Comparison of ENCODE assay signal across 8 cellular contexts in the genomic region with DNA sequence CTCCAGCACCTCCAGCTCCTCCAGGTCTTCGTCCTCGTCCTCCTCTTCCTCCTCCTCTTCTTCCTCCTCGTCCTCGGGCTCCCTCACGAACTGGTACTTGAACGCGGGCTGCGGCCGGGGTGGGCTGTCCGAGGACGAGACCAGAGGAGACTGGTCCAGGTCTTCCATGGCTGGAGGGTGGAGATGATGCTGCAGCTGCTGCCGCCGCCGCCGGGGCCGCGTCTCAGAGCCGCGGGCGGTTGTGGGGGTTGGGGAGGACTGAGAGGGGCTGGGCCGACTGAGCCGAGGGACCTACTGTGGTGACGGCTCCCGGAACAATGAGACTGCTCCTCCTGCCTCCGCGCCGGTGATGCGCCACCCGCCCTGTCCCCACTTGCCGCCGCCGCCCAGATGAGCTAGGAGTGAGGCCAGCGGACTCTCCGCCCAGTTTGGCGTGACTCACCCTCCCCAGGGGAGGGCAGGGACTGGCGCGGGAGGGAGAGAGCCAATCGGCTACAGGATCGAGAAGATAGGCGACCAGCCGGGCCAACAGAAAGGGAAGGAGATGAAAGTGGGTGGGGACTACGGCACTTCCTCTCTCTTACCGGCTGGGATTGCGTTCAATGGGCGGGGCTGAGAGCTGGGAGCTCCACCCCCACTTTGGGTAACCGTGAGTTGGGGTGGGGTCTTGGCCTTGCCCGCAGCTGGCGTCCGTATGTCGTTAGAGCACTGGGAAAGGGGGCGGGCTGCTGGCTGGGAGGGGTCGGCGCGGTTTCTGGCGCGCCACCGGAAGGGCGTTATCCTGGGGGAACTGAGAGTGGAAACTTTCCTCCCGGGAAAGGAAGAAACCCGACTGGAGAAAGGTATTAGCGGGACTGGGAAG. TPM values are rescaled to one million over a fixed set of nuclear protein-coding genes. Genes with fewer than 3 reads are reported as not detected.
A peak's percentile ranks its signal among the peaks of the same experiment; 100 is the strongest.
DNase-seq lines count a peak whose midpoint lies in the region; ATAC-seq, FAIRE-seq and TF ChIP-seq lines count a peak whose summit lies in the region.

A gene with protein sequence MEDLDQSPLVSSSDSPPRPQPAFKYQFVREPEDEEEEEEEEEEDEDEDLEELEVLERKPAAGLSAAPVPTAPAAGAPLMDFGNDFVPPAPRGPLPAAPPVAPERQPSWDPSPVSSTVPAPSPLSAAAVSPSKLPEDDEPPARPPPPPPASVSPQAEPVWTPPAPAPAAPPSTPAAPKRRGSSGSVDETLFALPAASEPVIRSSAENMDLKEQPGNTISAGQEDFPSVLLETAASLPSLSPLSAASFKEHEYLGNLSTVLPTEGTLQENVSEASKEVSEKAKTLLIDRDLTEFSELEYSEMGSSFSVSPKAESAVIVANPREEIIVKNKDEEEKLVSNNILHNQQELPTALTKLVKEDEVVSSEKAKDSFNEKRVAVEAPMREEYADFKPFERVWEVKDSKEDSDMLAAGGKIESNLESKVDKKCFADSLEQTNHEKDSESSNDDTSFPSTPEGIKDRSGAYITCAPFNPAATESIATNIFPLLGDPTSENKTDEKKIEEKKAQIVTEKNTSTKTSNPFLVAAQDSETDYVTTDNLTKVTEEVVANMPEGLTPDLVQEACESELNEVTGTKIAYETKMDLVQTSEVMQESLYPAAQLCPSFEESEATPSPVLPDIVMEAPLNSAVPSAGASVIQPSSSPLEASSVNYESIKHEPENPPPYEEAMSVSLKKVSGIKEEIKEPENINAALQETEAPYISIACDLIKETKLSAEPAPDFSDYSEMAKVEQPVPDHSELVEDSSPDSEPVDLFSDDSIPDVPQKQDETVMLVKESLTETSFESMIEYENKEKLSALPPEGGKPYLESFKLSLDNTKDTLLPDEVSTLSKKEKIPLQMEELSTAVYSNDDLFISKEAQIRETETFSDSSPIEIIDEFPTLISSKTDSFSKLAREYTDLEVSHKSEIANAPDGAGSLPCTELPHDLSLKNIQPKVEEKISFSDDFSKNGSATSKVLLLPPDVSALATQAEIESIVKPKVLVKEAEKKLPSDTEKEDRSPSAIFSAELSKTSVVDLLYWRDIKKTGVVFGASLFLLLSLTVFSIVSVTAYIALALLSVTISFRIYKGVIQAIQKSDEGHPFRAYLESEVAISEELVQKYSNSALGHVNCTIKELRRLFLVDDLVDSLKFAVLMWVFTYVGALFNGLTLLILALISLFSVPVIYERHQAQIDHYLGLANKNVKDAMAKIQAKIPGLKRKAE (minus strand): TSS at position 319 of the 862 bp plus-strand sequence. CDS start 151 bp downstream, at position 168.

- FAIRE-seq in endometrium (lab: Jason Lieb, UNC) = peak; percentile 95

- H3K4me3 ChIP-seq in HUES64 (ENCODE audit: low read length) (peak within 1 kb of the TSS; percentile 100), OCI-LY1 (ENCODE audit: low read depth, low read length, poor library complexity, severe bottlenecking) (peak within 1 kb of the TSS; percentile 75), mesodermal cell (ENCODE audit: extremely low read depth, insufficient read depth, low read length, poor library complexity, severe bottlenecking) (peak within 1 kb of the TSS; percentile 96)

- H3K9ac ChIP-seq in HUES64 (ENCODE audit: low read depth, low read length) = peak within 1 kb of the TSS; percentile 99
- peak within 1 kb of the TSS; percentile 78 for H3K9ac ChIP-seq in OCI-LY1 (ENCODE audit: low read length)

- H3K4me1 ChIP-seq in HUES64 (ENCODE audit: insufficient read depth, low read length) = peaks cover 43% of the 10 kb centered on the region
- peaks cover 74% of the 10 kb centered on the region for H3K4me1 ChIP-seq in OCI-LY1 (ENCODE audit: insufficient read depth, low read length, severe bottlenecking)
- H3K4me1 ChIP-seq in mesodermal cell (ENCODE audit: control insufficient read depth, insufficient read depth, low read length, poor library complexity, severe bottlenecking) = peaks cover 14% of the 10 kb centered on the region

- no peaks in the 10 kb centered on the region for H3K9me3 ChIP-seq in HUES64 (ENCODE audit: insufficient read depth, low read depth, low read length)
- H3K9me3 ChIP-seq in OCI-LY1 (ENCODE audit: low read length) = no peaks in the 10 kb centered on the region
- no peaks in the 10 kb centered on the region for H3K9me3 ChIP-seq in mesodermal cell (ENCODE audit: control insufficient read depth, low read length)

- peak within 1 kb of the TSS; percentile 97 for H3K4me2 ChIP-seq in OCI-LY1 (ENCODE audit: low read length)

- peak within 1 kb of the TSS; percentile 72; the same call in 1 of the 2 replicates for H2AFZ ChIP-seq in OCI-LY1 (ENCODE audit: low read length)

- H3K27ac ChIP-seq in HUES64 (ENCODE audit: low read depth, low read length) (peak within 1 kb of the TSS; percentile 98), OCI-LY1 (ENCODE audit: low read depth, low read length, poor library complexity, severe bottlenecking) (peak within 1 kb of the TSS; percentile 91), mesodermal cell (ENCODE audit: low read depth, low read length, severe bottlenecking) (peak within 1 kb of the TSS; percentile 99)

- H3F3A ChIP-seq in OCI-LY1 (ENCODE audit: insufficient read depth, low read length) = 0 out of 2 replicates have a peak, but pooled peaks cover 5% of the 10 kb centered on the region

- WGBS in HUES64 = under 1% methylated on average over 60 of the region's 61 CpGs
- WGBS in mesodermal cell (ENCODE audit: insufficient coverage in 2 of 2), 2 experiments = 0% methylated on average over 19 to 43 of the region's 61 CpGs

- H4K20me1 ChIP-seq in OCI-LY1 (ENCODE audit: insufficient read depth, low read length) = no peaks in the 10 kb centered on the region

- DNase-seq in D341Med (ENCODE audit: low spot score) = peak; percentile 90
- DNase-seq in activated CD8-positive, alpha-beta memory T cell treated with anti-CD3 and anti-CD28 coated beads, Interleukin-2, amount 50 U/mL, for 4 hours = peak; percentile 99
- peak; percentile 99 for DNase-seq in stimulated activated CD8-positive, alpha-beta memory T cell treated with anti-CD3 and anti-CD28 coated beads, Interleukin-15, amount 100 ng/mL, for 4 hours (ENCODE audit: low read depth in 2 of 2)

- no peak for TF ChIP-seq CTCF in OCI-LY1 (IDR thresholded peaks at IDR 0.05; ENCODE audit: low read length)

- H3K9me2 ChIP-seq in OCI-LY1 (ENCODE audit: low read depth, low read length) = no peaks in the 10 kb centered on the region

- ATAC-seq in GM21447 (IDR thresholded peaks at IDR 0.05; ENCODE audit: unreplicated experiment) = peak; percentile 78

- no peaks in the 10 kb centered on the region for H3K27me3 ChIP-seq in HUES64 (ENCODE audit: insufficient read depth, low read length)
- no peaks in the 10 kb centered on the region for H3K27me3 ChIP-seq in OCI-LY1 (ENCODE audit: insufficient read depth, low read length)

- peaks cover 34% of the 10 kb centered on the region for H3K79me2 ChIP-seq in OCI-LY1 (ENCODE audit: insufficient read depth, low read length)

- H3K36me3 ChIP-seq in HUES64 (ENCODE audit: insufficient read depth, low read length) = no peaks in the 10 kb centered on the region; the same call in 1 of the 2 replicates
- H3K36me3 ChIP-seq in OCI-LY1 (ENCODE audit: insufficient read depth, low read length) = no peaks in the 10 kb centered on the region
- H3K36me3 ChIP-seq in mesodermal cell (ENCODE audit: control insufficient read depth, insufficient read depth, low read length) = peaks cover 14% of the 10 kb centered on the region

RNA-seq across cellular contexts. Expression of the gene that starts here (rescaled TPM):
- 169 TPM for polyA plus RNA-seq in HUES64 (2013, experiment 1 of 2)
- 178 TPM for polyA plus RNA-seq in HUES64 (2013, experiment 2 of 2)
- 304 TPM for polyA plus RNA-seq in mesodermal cell (2013, experiment 1 of 2)
- 314 TPM for polyA plus RNA-seq in mesodermal cell (2013, experiment 2 of 2)

Comparison
In these comparisons a context has a peak if more than half of its experiments do, and no peak if none do; other contexts are left out.
1. Peak in every context shown above with its lines: DNase-seq, ATAC-seq, H3K4me3 ChIP-seq and H3K27ac ChIP-seq.